ENCODE assay signal across 38 cellular contexts in the genomic region with DNA sequence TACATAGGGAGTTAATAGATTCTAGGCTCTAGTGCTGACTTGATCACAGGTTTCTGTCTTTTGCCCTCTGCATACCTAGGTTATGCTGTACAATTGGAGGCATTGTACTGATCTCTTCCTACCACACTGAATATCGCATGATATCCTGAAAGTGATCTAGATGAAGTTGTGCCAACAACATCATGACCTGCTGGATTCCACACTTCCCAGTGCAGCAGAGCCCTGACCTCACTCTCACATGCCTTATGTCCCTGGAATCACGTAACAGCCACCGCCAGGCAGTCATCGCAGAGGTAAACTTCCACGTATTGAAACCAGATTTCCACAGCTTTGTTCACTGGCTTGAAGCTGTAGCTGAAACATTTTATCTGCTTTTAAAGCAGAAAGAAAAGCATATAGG.
"Had no signal": no experiment of that assay in that cellular context is flagged by ENCODE, and none has a peak within 500 bp of the region (broad histone marks: within the 10 kb centered on the region; RNA-seq: fewer than 3 reads in every experiment).

No MANE protein-coding gene starts in this region.

- ATAC-seq: activated CD4-positive, alpha-beta T cell treated with anti-CD3 and anti-CD28 coated beads for 36 hours; activated CD8-positive, alpha-beta memory T cell treated with anti-CD3 and anti-CD28 coated beads, Interleukin-2, amount 10 ng/mL, durations not matched to agents 7 days and 5 days; activated CD8-positive, alpha-beta T cell treated with anti-CD3 and anti-CD28 coated beads, Interleukin-2, amount 10 ng/mL, durations not matched to agents 7 days and 5 days; activated naive CD8-positive, alpha-beta T cell treated with anti-CD3 and anti-CD28 coated beads, Interleukin-2, amount 50 U/mL, for 24 hours; heart left ventricle; T-helper 17 cell had no signal

- H3K4me1 ChIP-seq: adrenal gland, breast epithelium, colonic mucosa, heart left ventricle had no signal

- H3K27ac ChIP-seq: adrenal gland, cardiac muscle cell, colonic mucosa, dorsolateral prefrontal cortex, epithelial cell of prostate, heart left ventricle, WERI-Rb-1 had no signal

- H3K27me3 Mint-ChIP-seq: activated CD4-positive, alpha-beta memory T cell treated with anti-CD3 and anti-CD28 coated beads for 36 hours; activated CD4-positive, alpha-beta T cell treated with anti-CD3 and anti-CD28 coated beads, Interleukin-2, amount 10 ng/mL, durations not matched to agents 24 days and 14 days; activated CD8-positive, alpha-beta memory T cell treated with anti-CD3 and anti-CD28 coated beads, Interleukin-2, amount 10 ng/mL, durations not matched to agents 7 days and 5 days; activated naive CD8-positive, alpha-beta T cell treated with anti-CD3 and anti-CD28 coated beads, Interleukin-2, amount 50 U/mL, for 24 hours had no signal

- H3K4me3 ChIP-seq: adrenal gland, breast epithelium, cardiac muscle cell, colonic mucosa, dorsolateral prefrontal cortex, heart left ventricle had no signal

- H3K36me3 ChIP-seq: adrenal gland, breast epithelium, cardiac muscle cell, colonic mucosa, heart left ventricle, WERI-Rb-1 had no signal

- H3K36me3 Mint-ChIP-seq: activated CD4-positive, alpha-beta memory T cell treated with anti-CD3 and anti-CD28 coated beads for 36 hours; activated CD8-positive, alpha-beta memory T cell treated with anti-CD3 and anti-CD28 coated beads, Interleukin-2, amount 10 ng/mL, durations not matched to agents 7 days and 5 days; activated naive CD4-positive, alpha-beta T cell treated with anti-CD3 and anti-CD28 coated beads, Interleukin-2, amount 50 U/mL, for 24 hours; activated naive CD8-positive, alpha-beta T cell treated with anti-CD3 and anti-CD28 coated beads for 36 hours; brain had no signal

- H3K9me3 ChIP-seq: adrenal gland, breast epithelium, colonic mucosa, heart left ventricle had no signal

- H3K27ac Mint-ChIP-seq: activated CD4-positive, alpha-beta memory T cell treated with anti-CD3 and anti-CD28 coated beads for 36 hours; activated CD4-positive, alpha-beta T cell treated with anti-CD3 and anti-CD28 coated beads for 36 hours; activated CD4-positive, alpha-beta T cell treated with anti-CD3 and anti-CD28 coated beads, Interleukin-2, amount 10 ng/mL, durations not matched to agents 24 days and 14 days; activated CD8-positive, alpha-beta memory T cell treated with anti-CD3 and anti-CD28 coated beads, Interleukin-2, amount 10 ng/mL, durations not matched to agents 7 days and 5 days; activated CD8-positive, alpha-beta T cell treated with anti-CD3 and anti-CD28 coated beads, Interleukin-2, amount 10 ng/mL, durations not matched to agents 7 days and 5 days; activated naive CD4-positive, alpha-beta T cell treated with anti-CD3 and anti-CD28 coated beads for 36 hours; activated naive CD4-positive, alpha-beta T cell treated with anti-CD3 and anti-CD28 coated beads, Interleukin-2, amount 50 U/mL, for 24 hours; activated naive CD8-positive, alpha-beta T cell treated with anti-CD3 and anti-CD28 coated beads for 36 hours; activated naive CD8-positive, alpha-beta T cell treated with anti-CD3 and anti-CD28 coated beads, Interleukin-2, amount 50 U/mL, for 24 hours; activated T-helper 1 cell treated with anti-CD3 and anti-CD28 coated beads, Interleukin-12 subunit alpha, Interleukin-12 subunit beta, Interleukin-2, Interleukin-4 antibody, amounts not matched to agents 30 ng/mL and 10 ng/mL and 1 ng/mL, durations not matched to agents 14 hours and 24 hours and 36 hours; activated T-helper 2 cell treated with anti-CD3 and anti-CD28 coated beads, Interferon-gamma antibody, Interleukin-2, Interleukin-4, amounts not matched to agents 10 μg/mL and 5 μg/mL and 100 μg/mL, durations not matched to agents 14 hours and 24 hours and 36 hours; brain; endodermal cell; T-helper 17 cell; T-helper 2 cell treated with Interferon-gamma antibody and Interleukin-4, amounts not matched to agents 5 μg/mL and 100 μg/mL, for 36 hours had no signal

- DNase-seq: activated CD4-positive, alpha-beta memory T cell treated with anti-CD3 and anti-CD28 coated beads for 36 hours; activated CD4-positive, alpha-beta T cell treated with anti-CD3 and anti-CD28 coated beads for 36 hours; activated CD4-positive, alpha-beta T cell treated with anti-CD3 and anti-CD28 coated beads, Interleukin-2, amount 10 ng/mL, durations not matched to agents 24 days and 14 days; activated CD4-positive, CD25-positive, alpha-beta regulatory T cell; activated CD4-positive, CD25-positive, alpha-beta regulatory T cell treated with anti-CD3 and anti-CD28 coated beads, Interleukin-2, amount 50 U/mL, for 72 hours; activated CD8-positive, alpha-beta memory T cell treated with anti-CD3 and anti-CD28 coated beads, Interleukin-2, amount 10 ng/mL, durations not matched to agents 7 days and 5 days; activated CD8-positive, alpha-beta memory T cell treated with anti-CD3 and anti-CD28 coated beads, Interleukin-2, amount 50 U/mL, for 4 hours; activated CD8-positive, alpha-beta T cell treated with anti-CD3 and anti-CD28 coated beads, Interleukin-2, amount 10 ng/mL, durations not matched to agents 7 days and 5 days; activated effector memory CD4-positive, alpha-beta T cell treated with anti-CD3 and anti-CD28 coated beads, Interleukin-2, amount 50 U/mL, for 16 hours; activated naive CD4-positive, alpha-beta T cell treated with anti-CD3 and anti-CD28 coated beads for 36 hours; activated naive CD8-positive, alpha-beta T cell treated with anti-CD3 and anti-CD28 coated beads for 36 hours; activated naive CD8-positive, alpha-beta T cell treated with anti-CD3 and anti-CD28 coated beads, Interleukin-2, amount 50 U/mL, for 24 hours; activated T-cell treated with anti-CD3 and anti-CD28 coated beads, Interleukin-2, amount 50 U/mL, for 1 hour; activated T-cell treated with anti-CD3 and anti-CD28 coated beads, Interleukin-2, amount 50 U/mL, for 48 hours; adrenal gland; amygdala; aorta; central memory CD4-positive, alpha-beta T cell; cerebellar nuclear complex; colonic mucosa; dorsolateral prefrontal cortex; effector memory CD4-positive, alpha-beta T cell; endodermal cell; foreskin fibroblast; glutamatergic neuron; heart left ventricle; hypothalamus; T-helper 17 cell; T1000; WERI-Rb-1 had no signal

- H3K27me3 ChIP-seq: adrenal gland, breast epithelium, cardiac muscle cell, colonic mucosa had no signal

- H3K9me3 Mint-ChIP-seq: activated CD4-positive, alpha-beta memory T cell treated with anti-CD3 and anti-CD28 coated beads for 36 hours; activated T-helper 1 cell treated with anti-CD3 and anti-CD28 coated beads, Interleukin-12 subunit alpha, Interleukin-12 subunit beta, Interleukin-2, Interleukin-4 antibody, amounts not matched to agents 30 ng/mL and 10 ng/mL and 1 ng/mL, durations not matched to agents 14 hours and 24 hours and 36 hours; activated T-helper 2 cell treated with anti-CD3 and anti-CD28 coated beads, Interferon-gamma antibody, Interleukin-2, Interleukin-4, amounts not matched to agents 10 μg/mL and 5 μg/mL and 100 μg/mL, durations not matched to agents 14 hours and 24 hours and 36 hours had no signal

- H3K4me1 Mint-ChIP-seq: activated CD4-positive, alpha-beta T cell treated with anti-CD3 and anti-CD28 coated beads for 36 hours; activated CD4-positive, alpha-beta T cell treated with anti-CD3 and anti-CD28 coated beads, Interleukin-2, amount 10 ng/mL, durations not matched to agents 24 days and 14 days; activated CD8-positive, alpha-beta memory T cell treated with anti-CD3 and anti-CD28 coated beads, Interleukin-2, amount 10 ng/mL, durations not matched to agents 7 days and 5 days; activated naive CD4-positive, alpha-beta T cell treated with anti-CD3 and anti-CD28 coated beads, Interleukin-2, amount 50 U/mL, for 24 hours; activated naive CD8-positive, alpha-beta T cell treated with anti-CD3 and anti-CD28 coated beads for 36 hours; activated naive CD8-positive, alpha-beta T cell treated with anti-CD3 and anti-CD28 coated beads, Interleukin-2, amount 50 U/mL, for 24 hours; brain; endodermal cell had no signal

- H3K4me3 Mint-ChIP-seq: activated CD4-positive, alpha-beta memory T cell treated with anti-CD3 and anti-CD28 coated beads for 36 hours; activated CD4-positive, alpha-beta T cell treated with anti-CD3 and anti-CD28 coated beads for 36 hours; activated CD4-positive, alpha-beta T cell treated with anti-CD3 and anti-CD28 coated beads, Interleukin-2, amount 10 ng/mL, durations not matched to agents 24 days and 14 days; activated CD8-positive, alpha-beta memory T cell treated with anti-CD3 and anti-CD28 coated beads, Interleukin-2, amount 10 ng/mL, durations not matched to agents 7 days and 5 days; activated CD8-positive, alpha-beta T cell treated with anti-CD3 and anti-CD28 coated beads, Interleukin-2, amount 10 ng/mL, durations not matched to agents 7 days and 5 days; activated naive CD4-positive, alpha-beta T cell treated with anti-CD3 and anti-CD28 coated beads for 36 hours; activated naive CD4-positive, alpha-beta T cell treated with anti-CD3 and anti-CD28 coated beads, Interleukin-2, amount 50 U/mL, for 24 hours; activated naive CD8-positive, alpha-beta T cell treated with anti-CD3 and anti-CD28 coated beads for 36 hours; activated naive CD8-positive, alpha-beta T cell treated with anti-CD3 and anti-CD28 coated beads, Interleukin-2, amount 50 U/mL, for 24 hours; activated T-helper 1 cell treated with anti-CD3 and anti-CD28 coated beads, Interleukin-12 subunit alpha, Interleukin-12 subunit beta, Interleukin-2, Interleukin-4 antibody, amounts not matched to agents 30 ng/mL and 10 ng/mL and 1 ng/mL, durations not matched to agents 14 hours and 24 hours and 36 hours; brain; endodermal cell; T-helper 17 cell; T-helper 2 cell treated with Interferon-gamma antibody and Interleukin-4, amounts not matched to agents 5 μg/mL and 100 μg/mL, for 36 hours had no signal
